Comparison of ENCODE assay signal across 24 cellular contexts in the genomic region with DNA sequence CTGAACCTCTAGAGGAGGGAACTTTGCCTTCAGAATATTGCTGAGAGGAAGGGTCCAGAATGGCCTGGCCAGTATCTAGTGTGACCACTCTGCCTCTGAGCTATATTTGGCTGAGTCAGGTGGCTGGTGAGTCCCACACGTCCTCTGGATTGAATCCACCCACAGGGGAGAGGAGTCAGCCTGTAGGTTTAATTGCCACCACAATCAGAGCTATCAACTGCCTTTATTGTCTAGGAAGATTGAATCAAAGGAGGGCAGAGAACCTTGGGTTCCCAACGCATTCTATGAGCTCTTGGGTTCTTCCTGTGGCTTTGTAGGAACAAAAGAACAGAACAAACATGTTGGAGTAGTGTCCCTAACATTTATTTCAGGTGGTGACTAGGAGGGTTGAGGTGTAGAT.
DNase-seq lines count a peak whose midpoint lies in the region; TF ChIP-seq lines count a peak whose summit lies in the region.
"Had no signal": no experiment of that assay in that cellular context is flagged by ENCODE, and none has a peak within 500 bp of the region (broad histone marks: within the 10 kb centered on the region; RNA-seq: fewer than 3 reads in every experiment).

No MANE protein-coding gene starts in this region.

- no peaks in the 10 kb centered on the region for H3K79me2 ChIP-seq in osteoblast (ENCODE audit: insufficient read depth, low read length)

- peaks cover 0 to 22% (median 0%) of the 10 kb centered on the region in 11 experiments; a peak in 5 of 22 replicates for H4K20me1 ChIP-seq in BLaER1 treated with 17β-estradiol and CSF1 and Interleukin-3, amounts not matched to agents 10 nM and 100 nM
- H4K20me1 ChIP-seq in osteoblast (ENCODE audit: insufficient read depth, low read length): no peaks in the 10 kb centered on the region

- no peak for TF ChIP-seq CTCF in adrenal gland (IDR thresholded peaks at IDR 0.05)
- TF ChIP-seq CTCF in osteoblast (IDR thresholded peaks at IDR 0.05; ENCODE audit: extremely low read depth, low read depth, low read length): no peak
- no peak for TF ChIP-seq CTCF in tibial nerve (IDR thresholded peaks at IDR 0.05)

- H3K4me1 ChIP-seq in BLaER1 treated with 17β-estradiol and CSF1 and Interleukin-3, amounts not matched to agents 10 nM and 100 nM: peaks cover 40 to 100% (median 97%) of the 10 kb centered on the region in 10 experiments
- H3K4me1 ChIP-seq in adrenal gland (replicated peaks in 1 of 2) (peaks cover 33 to 72% of the 10 kb centered on the region in 2 donors), osteoblast (ENCODE audit: insufficient read depth, low read length) (peaks cover 10% of the 10 kb centered on the region), tibial nerve (peaks cover 0 to 74% (median 26%) of the 10 kb centered on the region in 4 donors)

- H3K27ac ChIP-seq in BLaER1 treated with 17β-estradiol and CSF1 and Interleukin-3, amounts not matched to agents 10 nM and 100 nM: peak overlapping the region in 1 of 11 experiments; percentile 17; a peak in 1 of 22 replicates
- H3K27ac ChIP-seq in adrenal gland: peak overlapping the region; percentile 10 to 90 (median 72)
- H3K27ac ChIP-seq in osteoblast (ENCODE audit: low read depth, low read length): no peak overlapping the region
- H3K27ac ChIP-seq in tibial nerve: peak overlapping the region in 2 of 4 donors; percentile 4 to 22
- H3K27ac ChIP-seq: HL-60 had no signal

- no peak overlapping the region for H3K4me3 ChIP-seq in BLaER1 treated with 17β-estradiol and CSF1 and Interleukin-3, amounts not matched to agents 10 nM and 100 nM
- no peak overlapping the region for H3K4me3 ChIP-seq in adrenal gland
- H3K4me3 ChIP-seq in osteoblast (ENCODE audit: insufficient read depth, low read length): no peak overlapping the region
- no peak overlapping the region for H3K4me3 ChIP-seq in tibial nerve

- WGBS in adrenal gland, 4 donors: 31 to 60% (median 38%) methylated on average over 1 to 2 of the region's 2 CpGs
- 40 to 42% methylated on average over 2 of the region's 2 CpGs for WGBS in tibial nerve, 2 donors

- no peak overlapping the region for H2AFZ ChIP-seq in osteoblast (ENCODE audit: low read length)

- intact Hi-C loops in adrenal gland (cut with DNase I): loop anchor here in 1 of 2 donors (5.0 kb wide), 1 partner anchor 66 kb away; a partner anchor contains a TSS

- no peak overlapping the region for H3K9ac ChIP-seq in BLaER1 treated with 17β-estradiol and CSF1 and Interleukin-3, amounts not matched to agents 10 nM and 100 nM
- H3K9ac ChIP-seq: SK-N-SH had no signal

- H3K27me3 ChIP-seq in BLaER1 treated with 17β-estradiol and CSF1 and Interleukin-3, amounts not matched to agents 10 nM and 100 nM: peaks cover 0 to 52% (median 0%) of the 10 kb centered on the region in 11 experiments; a peak in 5 of 22 replicates
- H3K27me3 ChIP-seq in adrenal gland: no peaks in the 10 kb centered on the region
- no peaks in the 10 kb centered on the region for H3K27me3 ChIP-seq in osteoblast (ENCODE audit: insufficient read depth, low read length)
- H3K27me3 ChIP-seq in tibial nerve: no peaks in the 10 kb centered on the region

- TF ChIP-seq POLR2A in adrenal gland (IDR thresholded peaks at IDR 0.05): no peak
- no peak for TF ChIP-seq POLR2A in tibial nerve (IDR thresholded peaks at IDR 0.05)

- DNase-seq in HT1080 (ENCODE audit: low read depth) (peak; percentile 48), adrenal gland (no peak), osteoblast (ENCODE audit: insufficient read length, low spot score, missing footprints) (peak; percentile 75), mesenteric fat pad (ENCODE audit: low spot score) (no peak), tibial nerve (ENCODE audit: low spot score in 2 of 2) (no peak)
- DNase-seq in activated CD4-positive, alpha-beta T cell treated with anti-CD3 and anti-CD28 coated beads, Interleukin-2, amount 50 U/mL, for 1 hour: no peak
- DNase-seq: C1 segment of cervical spinal cord; CD8-positive, alpha-beta memory T cell; DMS79; H7; IMR-90; Karpas-422; MM.1S; NCI-H1092; NCI-H1436 treated with DMSO at 0.1 percent for 48 hours; NCI-H2029 treated with DMSO at 0.1 percent for 48 hours; NCI-H2171; NCI-H446; NCI-H748 treated with DMSO at 0.1 percent for 48 hours; NK-92 treated with Interleukin-12 subunit alpha and Interleukin-12 subunit beta, amount 100 ng/mL, for 24 hours; SHP77; SK-N-SH had no signal

- no peak for TF ChIP-seq EP300 in tibial nerve (IDR thresholded peaks at IDR 0.05)

- H3K4me2 ChIP-seq in BLaER1 treated with 17β-estradiol and CSF1 and Interleukin-3, amounts not matched to agents 10 nM and 100 nM: peak overlapping the region; percentile 5 to 96 (median 74); a peak in 17 of 22 replicates
- no peak overlapping the region for H3K4me2 ChIP-seq in osteoblast (ENCODE audit: insufficient read depth, low read length)
- H3K4me2 ChIP-seq: SK-N-SH had no signal

- no peaks in the 10 kb centered on the region for H3K9me3 ChIP-seq in BLaER1 treated with 17β-estradiol and CSF1 and Interleukin-3, amounts not matched to agents 10 nM and 100 nM (replicated peaks in 1 of 11)
- H3K9me3 ChIP-seq in adrenal gland (replicated peaks in 1 of 3) (no peaks in the 10 kb centered on the region), osteoblast (ENCODE audit: low read depth, low read length) (no peaks in the 10 kb centered on the region), tibial nerve (no peaks in the 10 kb centered on the region)
- H3K9me3 ChIP-seq: SK-N-SH had no signal

- no peaks in the 10 kb centered on the region for H3K36me3 ChIP-seq in BLaER1 treated with 17β-estradiol and CSF1 and Interleukin-3, amounts not matched to agents 10 nM and 100 nM
- H3K36me3 ChIP-seq in adrenal gland (replicated peaks in 1 of 2) (no peaks in the 10 kb centered on the region), osteoblast (ENCODE audit: insufficient read depth, low read length) (peaks cover 5% of the 10 kb centered on the region), tibial nerve (no peaks in the 10 kb centered on the region)

Comparison
In these comparisons a context has a peak if more than half of its experiments do, and no peak if none do; other contexts are left out.
1. DNase-seq: peak in HT1080 (single experiment) and osteoblast (single experiment); none in adrenal gland (0 of 7), activated CD4-positive, alpha-beta T cell treated with anti-CD3 and anti-CD28 coated beads, Interleukin-2, amount 50 U/mL, for 1 hour (single experiment), mesenteric fat pad (single experiment) and tibial nerve (0 of 2).